Comparison of ENCODE assay signal across 8 cellular contexts in the genomic region with DNA sequence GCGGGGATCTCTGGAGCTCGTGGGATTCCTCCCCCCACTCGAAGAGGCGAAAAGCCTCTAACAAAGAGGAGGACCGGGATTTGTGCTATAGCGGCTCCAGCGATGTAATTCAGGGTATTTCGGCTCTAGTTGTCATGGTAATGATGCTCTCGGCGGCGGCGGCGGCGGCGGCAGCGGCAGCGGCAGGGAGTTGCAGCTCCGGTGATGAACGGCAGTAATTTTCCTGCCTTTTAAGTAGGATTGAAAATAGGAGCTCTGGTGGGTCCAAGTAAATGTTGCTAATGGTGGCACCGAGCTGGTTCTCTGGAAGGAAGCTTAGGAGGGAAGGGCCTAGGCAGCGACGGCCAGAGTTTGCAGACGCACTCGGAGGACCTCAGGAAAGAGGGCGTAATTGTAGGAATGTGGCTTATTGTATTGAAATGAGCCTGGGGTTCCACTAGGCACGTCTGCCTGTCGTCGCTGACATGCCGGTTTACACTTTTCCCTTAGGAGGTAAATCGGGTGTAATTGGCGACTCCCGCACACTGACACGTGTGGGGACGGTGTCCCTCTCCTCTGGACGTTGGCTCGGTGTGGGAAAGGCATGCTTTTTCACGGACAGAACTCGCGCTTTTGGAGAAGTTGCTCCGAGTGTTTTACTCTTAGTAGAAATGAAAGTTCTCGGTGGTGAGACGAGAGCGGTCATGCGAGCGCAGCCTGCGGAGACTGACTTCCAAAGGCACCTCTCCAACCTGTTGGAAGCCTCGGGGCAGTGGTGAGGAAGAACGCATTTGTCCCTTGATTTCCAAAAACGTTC. TPM values are rescaled to one million over a fixed set of nuclear protein-coding genes. Genes with fewer than 3 reads are reported as not detected.
A peak's percentile ranks its signal among the peaks of the same experiment; 100 is the strongest.
DNase-seq lines count a peak whose midpoint lies in the region; ATAC-seq, FAIRE-seq and TF ChIP-seq lines count a peak whose summit lies in the region.

No MANE protein-coding gene starts in this region.

- H3K4me3 ChIP-seq in Caco-2 (ENCODE audit: low read depth, low read length), result peak overlapping the region; percentile 95
- H3K4me3 ChIP-seq in K562, result peak overlapping the region; percentile 84
- H3K4me3 ChIP-seq in skeletal muscle satellite cell (ENCODE audit: low read length), result peak overlapping the region; percentile 83

- TF ChIP-seq POLR2A in K562 (conservative IDR thresholded peaks at IDR 0.05), result no peak

- intact Hi-C loops in Caco-2 (cut with micrococcal nuclease; ENCODE audit: unreplicated experiment) (loop anchor here (5.0 to 10.0 kb wide), 6 partner anchors 145 to 775 kb away; a partner anchor contains a TSS), K562 (cut with micrococcal nuclease) (loop anchor here (5.0 to 10.0 kb wide), 6 partner anchors 40 to 558 kb away; a partner anchor contains a TSS)

- peaks cover 15% of the 10 kb centered on the region for H3K36me3 Mint-ChIP-seq in Caco-2 (ENCODE audit: insufficient read depth, unreplicated experiment)

- H4K20me1 ChIP-seq in K562 (replicated peaks; ENCODE audit: control insufficient read depth, insufficient read depth, low read length), result 0 out of 2 replicates have a peak, but pooled peaks cover 3% of the 10 kb centered on the region

- ATAC-seq in K562 (no peak), HG03108 (IDR thresholded peaks at IDR 0.05; ENCODE audit: unreplicated experiment) (no peak)

- H3K4me3 Mint-ChIP-seq in Caco-2 (ENCODE audit: unreplicated experiment), result peak overlapping the region; percentile 72

- peaks cover 12% of the 10 kb centered on the region; the same call in 1 of the 3 replicates for H3K79me2 ChIP-seq in K562 (ENCODE audit: control insufficient read depth, insufficient read depth, low read length)

- TF ChIP-seq EP300 in K562 (IDR thresholded peaks at IDR 0.05; ENCODE audit: low read length), result no peak

- H3K4me1 ChIP-seq in Caco-2 (peaks cover 4% of the 10 kb centered on the region), K562 (replicated peaks in 1 of 2; ENCODE audit: control insufficient read depth in 2 of 2, insufficient read depth in 2 of 2, low read length in 2 of 2) (peaks cover 12 to 42% of the 10 kb centered on the region in 2 experiments), skeletal muscle satellite cell (ENCODE audit: control insufficient read depth, insufficient read depth, low read length) (peaks cover 23% of the 10 kb centered on the region)

- H3K27ac Mint-ChIP-seq in Caco-2 (ENCODE audit: unreplicated experiment), result peak overlapping the region; percentile 88

- no peaks in the 10 kb centered on the region for H3K36me3 ChIP-seq in Caco-2 (ENCODE audit: control insufficient read depth, insufficient read depth, low read length)
- H3K36me3 ChIP-seq in K562 (ENCODE audit: control insufficient read depth, insufficient read depth, low read length), result no peaks in the 10 kb centered on the region
- no peaks in the 10 kb centered on the region for H3K36me3 ChIP-seq in skeletal muscle satellite cell (ENCODE audit: insufficient read depth, low read length)

- no peak for TF ChIP-seq CTCF in Caco-2 (IDR thresholded peaks at IDR 0.05; ENCODE audit: insufficient read depth in 1 of 2, low read depth in 1 of 2, low read length in 1 of 2, severe bottlenecking in 1 of 2, unreplicated experiment in 1 of 2)
- TF ChIP-seq CTCF in K562 (IDR thresholded peaks at IDR 0.05 in 2 of 3, conservative IDR thresholded peaks at IDR 0.05 in 1 of 3; ENCODE audit: insufficient read depth in 2 of 3, low read depth in 1 of 3, low read length in 3 of 3), result no peak

- TF ChIP-seq RAD21 in K562 (CRISPR knock-in tag; conservative IDR thresholded peaks at IDR 0.05 in 1 of 2, IDR thresholded peaks at IDR 0.05 in 1 of 2), result no peak

- H3K9me1 ChIP-seq in K562 (ENCODE audit: control insufficient read depth, insufficient read depth, low read length), result no peaks in the 10 kb centered on the region

- H2AFZ ChIP-seq in K562 (ENCODE audit: low read depth, low read length), result peak overlapping the region; percentile 92

- peak overlapping the region in 1 of 2 experiments; percentile 92; a peak in 2 of 4 replicates for H3K9ac ChIP-seq in K562 (ENCODE audit: insufficient read depth in 1 of 2, low read depth in 2 of 2, low read length in 2 of 2)
- peak overlapping the region; percentile 94 for H3K9ac ChIP-seq in skeletal muscle satellite cell (ENCODE audit: low read depth, low read length)

- no peaks in the 10 kb centered on the region for H3K9me3 Mint-ChIP-seq in Caco-2 (ENCODE audit: unreplicated experiment)

- POLR2A ChIA-PET in Caco-2 (lab: Charles Lee) (no interaction called here), K562 (lab: Yijun Ruan, JAX) (no interaction called here)

- H3K27me3 ChIP-seq in Caco-2 (replicated peaks; ENCODE audit: control insufficient read depth, insufficient read depth, low read length), result peaks cover 8% of the 10 kb centered on the region
- H3K27me3 ChIP-seq in K562 (ENCODE audit: control insufficient read depth in 2 of 2, insufficient read depth in 2 of 2, low read length in 2 of 2), result peaks cover 30 to 47% of the 10 kb centered on the region in 2 experiments
- H3K27me3 ChIP-seq in skeletal muscle satellite cell (ENCODE audit: control insufficient read depth, insufficient read depth, low read length), result peaks cover 34% of the 10 kb centered on the region

- CTCF ChIA-PET in Caco-2 (lab: Charles Lee), result no interaction called here
- CTCF ChIA-PET in K562 (lab: Yijun Ruan, JAX; ENCODE audit: low intra/inter-chr PET ratio), result no interaction called here

- H3K27me3 Mint-ChIP-seq in Caco-2 (ENCODE audit: insufficient read depth, unreplicated experiment), result peaks cover 3% of the 10 kb centered on the region

- WGBS in K562 (ENCODE audit: insufficient coverage, low coverage, missing lambda C conversion rate), result 4% methylated on average over 39 of the region's 49 CpGs

- no TSS peak for BruUV-seq in Caco-2 (replicated peaks; lab: Mats Ljungman, UMichigan)
- BruUV-seq in K562 (replicated peaks; lab: Mats Ljungman, UMichigan), result no TSS peak

- no peak for FAIRE-seq in K562 (lab: Jason Lieb, UNC)

- in situ Hi-C loops in K562 (cut with MboI), result no loop called here

- DNase-seq in Caco-2 (peak in 1 of 2 experiments; percentile 41), HuH-7 (ENCODE audit: low spot score) (peak; percentile 54), SW480 (ENCODE audit: low spot score) (peak; percentile 52), K562 (ENCODE audit: extremely low read depth in 1 of 4, low spot score in 3 of 4) (peak in 3 of 4 experiments; percentile 19 to 43 (median 27)), iPS-NIHi11 (ENCODE audit: low spot score) (peak; percentile 57)
- no peak for DNase-seq in NK-92 treated with Interleukin-12 subunit alpha and Interleukin-12 subunit beta, amount 100 ng/mL, for 24 hours (lab: John Stamatoyannopoulos, UW)

- H3K4me2 ChIP-seq in K562 (ENCODE audit: insufficient read depth, low read length), result peak overlapping the region; percentile 92
- H3K4me2 ChIP-seq in skeletal muscle satellite cell (ENCODE audit: low read length), result peak overlapping the region; percentile 98

- no peak overlapping the region for H3K27ac ChIP-seq in K562 (ENCODE audit: extremely low read depth, low read depth, low read length)

- H3K9me3 ChIP-seq in Caco-2 (no peaks in the 10 kb centered on the region), K562 (replicated peaks; ENCODE audit: control insufficient read depth, insufficient read depth, low read depth, low read length) (no peaks in the 10 kb centered on the region), skeletal muscle satellite cell (replicated peaks; ENCODE audit: low read length) (no peaks in the 10 kb centered on the region)

- H3K4me1 Mint-ChIP-seq in Caco-2 (ENCODE audit: low read depth, unreplicated experiment), result peaks cover 7% of the 10 kb centered on the region

TF ChIP-seq in K562, 482 proteins besides CTCF, POLR2A, EP300 and RAD21 (continues in another document):
- no peak for TF ChIP-seq ZNF12 (CRISPR knock-in tag; IDR thresholded peaks at IDR 0.05)
- TF ChIP-seq FOXP1 (CRISPR knock-in tag; IDR thresholded peaks at IDR 0.05), result 0 out of 2 replicates have a peak, but pooled peaks have one; percentile 34
- TF ChIP-seq, protein P1, sequence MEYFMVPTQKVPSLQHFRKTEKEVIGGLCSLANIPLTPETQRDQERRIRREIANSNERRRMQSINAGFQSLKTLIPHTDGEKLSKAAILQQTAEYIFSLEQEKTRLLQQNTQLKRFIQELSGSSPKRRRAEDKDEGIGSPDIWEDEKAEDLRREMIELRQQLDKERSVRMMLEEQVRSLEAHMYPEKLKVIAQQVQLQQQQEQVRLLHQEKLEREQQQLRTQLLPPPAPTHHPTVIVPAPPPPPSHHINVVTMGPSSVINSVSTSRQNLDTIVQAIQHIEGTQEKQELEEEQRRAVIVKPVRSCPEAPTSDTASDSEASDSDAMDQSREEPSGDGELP (CRISPR knock-in tag; IDR thresholded peaks at IDR 0.05; ENCODE audit: borderline replicate concordance), result no peak

RNA-seq across cellular contexts. Expression of a gene that starts 1.1 kb away (rescaled TPM):
- total RNA-seq in Caco-2 (2022), result 0.39 and 0.44 TPM in 2 replicates
- 0.11 TPM in 1 of 2 replicates, not detected in the other for total RNA-seq in K562 (2011; cell fraction: chromatin; rRNA removed; ENCODE audit: low replicate concordance)
- 0.17 TPM in 1 of 2 replicates, not detected in the other for total RNA-seq in K562 (2011; cell fraction: nucleolus; rRNA removed)
- total RNA-seq in K562 (2011; cell fraction: nucleoplasm; rRNA removed), result not detected in 2 replicates
- 0.04 TPM in 1 of 2 replicates, not detected in the other for total RNA-seq in K562 (2014; rRNA removed)
- 0.04 TPM in 1 of 2 replicates, not detected in the other for total RNA-seq in K562 (2014; rRNA removed; fragmentation: Illumina TruSeq; extraction: Trizol)
- total RNA-seq in K562 (2015; rRNA removed; fragmentation: Illumina TruSeq; extraction: Trizol), result 0.04 TPM in 1 of 2 replicates, not detected in the other
- 0.07 TPM in 1 of 2 replicates, not detected in the other for total RNA-seq in K562 (2021)
- 0.03 TPM in 1 of 2 replicates, not detected in the other for polyA plus RNA-seq in K562 (2011; rRNA removed)
- polyA plus RNA-seq in K562 (2011; cell fraction: cytosol; rRNA removed), result not detected in 2 replicates
- 0.03 and 0.06 TPM in 2 replicates for polyA plus RNA-seq in K562 (2011; cell fraction: nucleus; rRNA removed)
- 0.01 TPM in 1 of 2 replicates, not detected in the other for polyA plus RNA-seq in K562 (2012)
- polyA plus RNA-seq in K562 (2014; fragmentation: Illumina TruSeq; extraction: Trizol), result not detected in 2 replicates
- polyA plus RNA-seq in K562 (2014; fragmentation: Nextera tagmentation; extraction: Ambion mirVana), result not detected
- 0.12 TPM in 1 of 2 replicates, not detected in the other for polyA plus RNA-seq in K562 (2014; rRNA removed)
- polyA minus RNA-seq in K562 (2011; rRNA and poly(A)+ RNA removed), result 0.04 and 0.15 TPM in 2 replicates
- polyA minus RNA-seq in K562 (2011; cell fraction: cytosol; rRNA and poly(A)+ RNA removed), result 0.46 TPM in 1 of 2 replicates, not detected in the other
- under 0.01 and 0.22 TPM in 2 replicates for polyA minus RNA-seq in K562 (2011; cell fraction: nucleus; rRNA and poly(A)+ RNA removed)
- total RNA-seq in skeletal muscle satellite cell (2012; rRNA removed), result under 0.01 TPM in 1 of 2 replicates, not detected in the other
